14 cellular contexts compared by ENCODE assay signal in genomic region chr12:3186546-3187237, GRCh38.
DNase-seq lines count a peak whose midpoint lies in the region; ATAC-seq, FAIRE-seq and TF ChIP-seq lines count a peak whose summit lies in the region.
"Had no signal": no experiment of that assay in that cellular context is flagged by ENCODE, and none has a peak within 500 bp of the region (broad histone marks: within the 10 kb centered on the region; RNA-seq: fewer than 3 reads in every experiment).

No MANE protein-coding gene starts in this region.

- no peak overlapping the region for H3K18ac ChIP-seq in H1 (ENCODE audit: extremely low read depth, low read length)

- intact Hi-C loops in HepG2 (cut with micrococcal nuclease; ENCODE audit: unreplicated experiment): no loop called here
- intact Hi-C loops in PC-3 (cut with micrococcal nuclease): no loop called here

- no peak overlapping the region; the same call in 1 of the 2 replicates for H2BK5ac ChIP-seq in H1 (ENCODE audit: low read depth, low read length)

- peaks cover 0 to 3% of the 10 kb centered on the region in 2 experiments for H4K20me1 ChIP-seq in H1 (replicated peaks in 1 of 2; ENCODE audit: control insufficient read depth in 1 of 2, insufficient read depth in 2 of 2, low read length in 2 of 2)
- peaks cover 20% of the 10 kb centered on the region; the same call in 1 of the 2 replicates for H4K20me1 ChIP-seq in HepG2 (ENCODE audit: insufficient read depth, low read length)
- no peaks in the 10 kb centered on the region for H4K20me1 ChIP-seq in PC-3 (ENCODE audit: low read length)

- H3K9me3 ChIP-seq in H1 (ENCODE audit: insufficient read depth in 2 of 2, low read depth in 1 of 2, low read length in 1 of 2) (no peaks in the 10 kb centered on the region), HepG2 (ENCODE audit: low read length) (no peaks in the 10 kb centered on the region), PC-3 (ENCODE audit: low read length) (no peaks in the 10 kb centered on the region)

- H3K9me2 ChIP-seq in PC-3 (replicated peaks; ENCODE audit: low read length): no peaks in the 10 kb centered on the region

- no peak overlapping the region for H3K4me2 ChIP-seq in H1 (ENCODE audit: insufficient read depth in 1 of 2, low read depth in 2 of 2, low read length in 2 of 2)
- H3K4me2 ChIP-seq in HepG2 (ENCODE audit: low read depth, low read length): no peak overlapping the region
- no peak overlapping the region for H3K4me2 ChIP-seq in PC-3 (ENCODE audit: low read length)

- no peak overlapping the region for H2BK20ac ChIP-seq in H1 (ENCODE audit: low read length)

- H3F3A ChIP-seq in PC-3 (ENCODE audit: low read length, unreplicated experiment): no peaks in the 10 kb centered on the region

- no peak overlapping the region for H3K23ac ChIP-seq in H1 (ENCODE audit: insufficient read length)

- H3K27me3 ChIP-seq in H1 (replicated peaks in 1 of 4; ENCODE audit: control insufficient read depth in 3 of 4, extremely low read depth in 1 of 4, insufficient read depth in 3 of 4, low read length in 3 of 4): no peaks in the 10 kb centered on the region
- H3K27me3 ChIP-seq in HepG2 (ENCODE audit: control insufficient read depth in 1 of 2, insufficient read depth in 2 of 2, low read length in 2 of 2): no peaks in the 10 kb centered on the region
- H3K27me3 ChIP-seq in PC-3 (ENCODE audit: low read length): no peaks in the 10 kb centered on the region

- no peak overlapping the region; the same call in 1 of the 2 replicates for H2BK15ac ChIP-seq in H1 (ENCODE audit: low read length)

- TF ChIP-seq RAD21 in H1 (IDR thresholded peaks at IDR 0.05 in 1 of 2, conservative IDR thresholded peaks at IDR 0.05 in 1 of 2; ENCODE audit: low read depth in 2 of 2, low read length in 2 of 2) (no peak), HepG2 (CRISPR knock-in tag; IDR thresholded peaks at IDR 0.05) (no peak)

- no peak overlapping the region for H3K4ac ChIP-seq in H1 (replicated peaks; ENCODE audit: insufficient read length, low read depth, low read length)

- TF ChIP-seq EP300 in H1 (IDR thresholded peaks at IDR 0.05; ENCODE audit: borderline replicate concordance in 1 of 2, low read depth in 2 of 2, low read length in 2 of 2) (no peak), HepG2 (IDR thresholded peaks at IDR 0.05; ENCODE audit: low read depth in 2 of 2, low read length in 2 of 2) (no peak), HepG2 (CRISPR knock-in tag; IDR thresholded peaks at IDR 0.05; ENCODE audit: borderline replicate concordance) (no peak)

- no peak for FAIRE-seq in H1 (lab: Jason Lieb, UNC)
- FAIRE-seq in HepG2 (lab: Jason Lieb, UNC): no peak

- ATAC-seq in GM18517 (IDR thresholded peaks at IDR 0.05; ENCODE audit: unreplicated experiment) (peak; percentile 49), HG02884 (IDR thresholded peaks at IDR 0.05; ENCODE audit: unreplicated experiment) (peak; percentile 62), HepG2 (no peak), PC-3 (no peak), HG03135 (IDR thresholded peaks at IDR 0.05; ENCODE audit: unreplicated experiment) (no peak)

- CTCF ChIA-PET in H1 (lab: Charles Lee; ENCODE audit: partially characterized antibody) (interaction anchor here (0.5 to 12.7 kb wide), 21 partner anchors 10 to 436 kb away, joined by 3 to 83 read pairs (median 4); no protein-coding TSS in a partner anchor), HepG2 (lab: Yijun Ruan, JAX; ENCODE audit: low intra/inter-chr PET ratio, low total read pairs) (no interaction called here), PC-3 (lab: Charles Lee) (no interaction called here)

- no peak overlapping the region for H3K27ac ChIP-seq in H1 (ENCODE audit: low read depth, low read length)
- H3K27ac ChIP-seq in HepG2 (ENCODE audit: extremely low read length, insufficient read depth, low read length): no peak overlapping the region
- H3K27ac ChIP-seq in PC-3 (ENCODE audit: low read length): no peak overlapping the region

- DNase-seq in DMS79 (lab: John Stamatoyannopoulos, UW) (peak; percentile 78), H1 (ENCODE audit: low read depth in 1 of 2, low spot score in 2 of 2) (no peak), HepG2 (ENCODE audit: low spot score) (no peak), PC-3 (no peak)
- no peak for DNase-seq in stimulated activated CD4-positive, alpha-beta T cell treated with anti-CD3 and anti-CD28 coated beads, Interleukin-12 subunit alpha, Interleukin-12 subunit beta, amount 100 ng/mL, for 4 hours
- DNase-seq: CD4-positive, CD25-positive, alpha-beta regulatory T cell; H7; midbrain; NCI-H1417; NCI-H69; SIG-M5 had no signal

- no peak overlapping the region for H4K8ac ChIP-seq in H1 (ENCODE audit: extremely low read depth, insufficient read depth, low read length)

- in situ Hi-C loops in HepG2 (cut with HindIII; ENCODE audit: extremely low pct_ligation_motif_present, low pct_unique_long_range_greater_than_20kb): no loop called here

- no peak overlapping the region for H2AFZ ChIP-seq in H1 (ENCODE audit: low read length)
- H2AFZ ChIP-seq in HepG2 (ENCODE audit: low read length): no peak overlapping the region
- H2AFZ ChIP-seq in PC-3 (ENCODE audit: low read length): no peak overlapping the region

- H3K9ac ChIP-seq in H1 (replicated peaks in 1 of 4; ENCODE audit: extremely low read depth in 1 of 4, low read depth in 3 of 4, low read length in 3 of 4) (no peak overlapping the region), HepG2 (ENCODE audit: insufficient read depth, low read depth, low read length) (no peak overlapping the region), PC-3 (ENCODE audit: low read length) (no peak overlapping the region)

- no peak overlapping the region for H4K91ac ChIP-seq in H1 (replicated peaks; ENCODE audit: insufficient read length, low read length)

- POLR2A ChIA-PET in H1 (lab: Charles Lee; ENCODE audit: partially characterized antibody) (interaction anchor here (0.8 kb wide), 1 partner anchor 9 kb away, joined by 3 read pairs; no protein-coding TSS in a partner anchor), HepG2 (lab: Yijun Ruan, JAX) (no interaction called here), PC-3 (lab: Charles Lee; ENCODE audit: unreplicated experiment) (no interaction called here)

- H3K36me3 ChIP-seq in H1 (ENCODE audit: control insufficient read depth in 2 of 4, insufficient read depth in 4 of 4, low read length in 3 of 4) (no peaks in the 10 kb centered on the region), HepG2 (replicated peaks in 1 of 2; ENCODE audit: control insufficient read depth in 1 of 2, insufficient read depth in 2 of 2, low read length in 2 of 2) (no peaks in the 10 kb centered on the region; a peak in 1 of 5 replicates), PC-3 (ENCODE audit: low read depth, low read length) (no peaks in the 10 kb centered on the region)

- H2BK12ac ChIP-seq in H1 (ENCODE audit: low read depth, low read length): no peak overlapping the region

- H4K5ac ChIP-seq in H1 (ENCODE audit: insufficient read length, low read depth, low read length): no peak overlapping the region

- no peak overlapping the region for H3K14ac ChIP-seq in H1 (ENCODE audit: insufficient read length)

- no peaks in the 10 kb centered on the region for H3K23me2 ChIP-seq in H1 (ENCODE audit: low read depth, low read length)

- 0 out of 2 replicates have a peak overlapping the region, but pooled peaks have one; percentile 60 for H2AK5ac ChIP-seq in H1 (ENCODE audit: low read depth, low read length)

- TF ChIP-seq CTCF in H1 (IDR thresholded peaks at IDR 0.05; ENCODE audit: control extremely low read depth in 1 of 3, insufficient read depth in 1 of 3, low read depth in 1 of 3, low read length in 3 of 3): no peak
- TF ChIP-seq CTCF in HepG2 (CRISPR knock-in tag; IDR thresholded peaks at IDR 0.05): no peak
- no peak for TF ChIP-seq CTCF in PC-3 (conservative IDR thresholded peaks at IDR 0.05; ENCODE audit: low read depth, low read length)

- no peak overlapping the region for H3K56ac ChIP-seq in H1 (replicated peaks; ENCODE audit: insufficient read length, low read depth, low read length)

- no peak for TF ChIP-seq POLR2A in H1 (IDR thresholded peaks at IDR 0.05; ENCODE audit: control extremely low read depth in 1 of 2, low read depth in 2 of 2, low read length in 2 of 2)
- no peak for TF ChIP-seq POLR2A in HepG2 (IDR thresholded peaks at IDR 0.05; ENCODE audit: insufficient read depth in 1 of 2, low read depth in 2 of 2, low read length in 2 of 2)

- H3K79me2 ChIP-seq in H1 (ENCODE audit: control insufficient read depth in 1 of 2, insufficient read depth in 2 of 2, low read length in 2 of 2): no peaks in the 10 kb centered on the region
- H3K79me2 ChIP-seq in HepG2 (ENCODE audit: insufficient read depth, low read length): no peaks in the 10 kb centered on the region
- no peaks in the 10 kb centered on the region for H3K79me2 ChIP-seq in PC-3 (ENCODE audit: low read length)

- H2BK120ac ChIP-seq in H1 (replicated peaks; ENCODE audit: low read depth, low read length): no peak overlapping the region

- no peak overlapping the region for H3K4me3 ChIP-seq in H1 (ENCODE audit: extremely low read depth in 1 of 4, insufficient read depth in 2 of 4, low read depth in 3 of 4, low read length in 4 of 4)
- H3K4me3 ChIP-seq in HepG2 (replicated peaks in 1 of 3; ENCODE audit: insufficient read depth in 1 of 3, low read depth in 2 of 3, low read length in 3 of 3): no peak overlapping the region
- no peak overlapping the region for H3K4me3 ChIP-seq in PC-3 (ENCODE audit: low read length)

- H3K79me1 ChIP-seq in H1 (ENCODE audit: low read depth, low read length): peaks cover 4% of the 10 kb centered on the region

- WGBS in H1 (ENCODE audit: extremely low coverage in 1 of 2, insufficient coverage in 1 of 2, insufficient read length in 1 of 2, insufficient replicate concordance in 2 of 2, low coverage in 1 of 2, low lambda C conversion rate in 2 of 2, missing lambda C conversion rate in 1 of 2), 2 experiments: 86% methylated on average over 6 of the region's 6 CpGs; no CpG with 5 or more reads in 1 of the 2 experiments
- WGBS in HepG2 (ENCODE audit: low lambda C conversion rate): 96% methylated on average over 5 of the region's 6 CpGs

- H3K4me1 ChIP-seq in H1 (replicated peaks in 1 of 4; ENCODE audit: control insufficient read depth in 3 of 4, insufficient read depth in 4 of 4, low read length in 3 of 4): peaks cover 0 to 5% (median 0%) of the 10 kb centered on the region in 4 experiments; a peak in 2 of 7 replicates
- no peaks in the 10 kb centered on the region for H3K4me1 ChIP-seq in HepG2 (ENCODE audit: insufficient read depth, low read length)
- H3K4me1 ChIP-seq in PC-3 (ENCODE audit: insufficient read depth, low read length): 0 out of 2 replicates have a peak, but pooled peaks cover 5% of the 10 kb centered on the region

- BruUV-seq in HepG2 (replicated peaks; lab: Mats Ljungman, UMichigan): no TSS peak
- BruUV-seq in PC-3 (replicated peaks; lab: Mats Ljungman, UMichigan): no TSS peak

TF ChIP-seq in H1, 55 proteins besides CTCF, POLR2A, EP300 and RAD21 (continues in another document):
- no peak for TF ChIP-seq PHF8 (conservative IDR thresholded peaks at IDR 0.05; ENCODE audit: low read depth, low read length)
- TF ChIP-seq CHD2 (IDR thresholded peaks at IDR 0.05; ENCODE audit: low read length): no peak
- TF ChIP-seq GTF2F1 (IDR thresholded peaks at IDR 0.05; ENCODE audit: borderline replicate concordance, low read depth, low read length): no peak

TF ChIP-seq in HepG2, 621 proteins besides CTCF, POLR2A, EP300 and RAD21 (continues in another document):
- no peak for TF ChIP-seq ZNF510 (CRISPR knock-in tag; IDR thresholded peaks at IDR 0.05; ENCODE audit: low read depth)
- no peak for TF ChIP-seq MYNN (CRISPR knock-in tag; IDR thresholded peaks at IDR 0.05; ENCODE audit: low read depth)
- TF ChIP-seq ZMAT3 (CRISPR knock-in tag; conservative IDR thresholded peaks at IDR 0.05): no peak

Comparison
In these comparisons a context has a peak if more than half of its experiments do, and no peak if none do; other contexts are left out.
1. ATAC-seq: peak in GM18517 (single experiment) and HG02884 (single experiment); none in HepG2 (single experiment), PC-3 (single experiment) and HG03135 (single experiment).